In genomic region chr1:180233191-180234011, GRCh38 we compare ENCODE assay signal across 16 cellular contexts. TPM values are rescaled to one million over a fixed set of nuclear protein-coding genes. Genes with fewer than 3 reads are reported as not detected.
DNase-seq lines count a peak whose midpoint lies in the region; ATAC-seq and TF ChIP-seq lines count a peak whose summit lies in the region.
"Had no signal": no experiment of that assay in that cellular context is flagged by ENCODE, and none has a peak within 500 bp of the region (broad histone marks: within the 10 kb centered on the region; RNA-seq: fewer than 3 reads in every experiment).

No MANE protein-coding gene starts in this region.

- H3K4me3 ChIP-seq in H7 (ENCODE audit: insufficient read depth, low read depth, low read length) (no peak overlapping the region), psoas muscle (peak overlapping the region; percentile 18), gastroesophageal sphincter (no peak overlapping the region)
- H3K4me3 ChIP-seq: SJSA1, vagina had no signal

- H3K27ac ChIP-seq in psoas muscle: no peak overlapping the region
- no peak overlapping the region for H3K27ac ChIP-seq in gastroesophageal sphincter
- H3K27ac ChIP-seq: SJSA1, vagina had no signal

- H3K4me3 Mint-ChIP-seq in glutamatergic neuron (ENCODE audit: unreplicated experiment): peak overlapping the region; percentile 42
- H3K4me3 Mint-ChIP-seq: natural killer cell treated with Interleukin-12 subunit alpha and Interleukin-12 subunit beta and Interleukin-15 and Interleukin-18, amount 100 ng/mL, for 72 hours had no signal

- in situ Hi-C loops in GM13977 (cut with MboI; ENCODE audit: low pct_unique_long_range_greater_than_20kb, low sequenced_read_pairs, unreplicated experiment): no loop called here

- TF ChIP-seq CTCF in glutamatergic neuron (IDR thresholded peaks at IDR 0.05; ENCODE audit: partially characterized antibody, unreplicated experiment) (no peak), psoas muscle (IDR thresholded peaks at IDR 0.05) (no peak), GM13977 (IDR thresholded peaks at IDR 0.05; ENCODE audit: extremely low read depth, insufficient read depth, missing control alignments) (no peak), gastroesophageal sphincter (IDR thresholded peaks at IDR 0.05) (no peak)

- H3K9me3 Mint-ChIP-seq in glutamatergic neuron (ENCODE audit: unreplicated experiment): peaks cover 8% of the 10 kb centered on the region
- H3K9me3 Mint-ChIP-seq: natural killer cell treated with Interleukin-12 subunit alpha and Interleukin-12 subunit beta and Interleukin-15 and Interleukin-18, amount 100 ng/mL, for 72 hours; stimulated activated naive CD8-positive, alpha-beta T cell treated with anti-CD3 and anti-CD28 coated beads, Interleukin-15, Interleukin-2, amounts not matched to agents 100 ng/mL and 50 ng/mL, for 24 hours had no signal

- H3K4me1 ChIP-seq in psoas muscle (peaks cover 41% of the 10 kb centered on the region), gastroesophageal sphincter (peaks cover 0 to 74% (median 56%) of the 10 kb centered on the region in 3 donors)

- intact Hi-C loops in psoas muscle (cut with DNase I): no loop called here

- H3K36me3 ChIP-seq in H7 (replicated peaks; ENCODE audit: control insufficient read depth, insufficient read depth, low read length) (no peaks in the 10 kb centered on the region), psoas muscle (ENCODE audit: insufficient read depth in 1 of 2, low read depth in 1 of 2) (no peaks in the 10 kb centered on the region), gastroesophageal sphincter (no peaks in the 10 kb centered on the region)
- H3K36me3 ChIP-seq: SJSA1, vagina had no signal

- no peak overlapping the region for H3K27ac Mint-ChIP-seq in glutamatergic neuron (ENCODE audit: unreplicated experiment)
- H3K27ac Mint-ChIP-seq: natural killer cell treated with Interleukin-12 subunit alpha and Interleukin-12 subunit beta and Interleukin-15 and Interleukin-18, amount 100 ng/mL, for 72 hours; stimulated activated naive CD8-positive, alpha-beta T cell treated with anti-CD3 and anti-CD28 coated beads, Interleukin-15, Interleukin-2, amounts not matched to agents 100 ng/mL and 50 ng/mL, for 24 hours had no signal

- ATAC-seq in psoas muscle: no peak
- no peak for ATAC-seq in gastroesophageal sphincter
- no peak for ATAC-seq in HG03196 (IDR thresholded peaks at IDR 0.05; ENCODE audit: unreplicated experiment)
- ATAC-seq: natural killer cell treated with Interleukin-12 subunit alpha and Interleukin-12 subunit beta and Interleukin-15 and Interleukin-18, amount 100 ng/mL, for 72 hours had no signal

- no peak for TF ChIP-seq POLR2A in gastroesophageal sphincter (IDR thresholded peaks at IDR 0.05)

- H3K27me3 Mint-ChIP-seq in glutamatergic neuron (ENCODE audit: unreplicated experiment): peaks cover 42% of the 10 kb centered on the region

- H3K27me3 ChIP-seq in H7 (ENCODE audit: control insufficient read depth, insufficient read depth, low read length): peaks cover 95% of the 10 kb centered on the region
- H3K27me3 ChIP-seq in psoas muscle (ENCODE audit: insufficient read depth in 3 of 3, low read length in 2 of 3): peaks cover 0 to 99% (median 63%) of the 10 kb centered on the region in 3 donors
- H3K27me3 ChIP-seq in gastroesophageal sphincter: peaks cover 100% of the 10 kb centered on the region

- DNase-seq in activated T-cell treated with anti-CD3 and anti-CD28 coated beads, Interleukin-2, amount 50 U/mL, for 48 hours: peak; percentile 26 to 29
- DNase-seq in activated T-cell treated with anti-CD3 and anti-CD28 coated beads for 4 hours (no peak), H7 (peak; percentile 65), glutamatergic neuron (no peak), psoas muscle (no peak), GM13977 (ENCODE audit: low spot score) (no peak)
- DNase-seq: activated CD8-positive, alpha-beta memory T cell treated with anti-CD3 and anti-CD28 coated beads, Interleukin-2, amount 50 U/mL, for 48 hours; amniotic stem cell; NCI-H1092; NCI-H226 had no signal

- WGBS in psoas muscle, 3 donors: 2 to 4% (median 3%) methylated on average over 67 to 71 of the region's 71 CpGs
- 0% methylated on average over 2 to 11 of the region's 71 CpGs for WGBS in gastroesophageal sphincter (ENCODE audit: low coverage in 1 of 2), 2 donors

- peaks cover 18% of the 10 kb centered on the region for H3K4me1 Mint-ChIP-seq in glutamatergic neuron (ENCODE audit: low read depth, unreplicated experiment)

- H3K36me3 Mint-ChIP-seq in glutamatergic neuron (ENCODE audit: unreplicated experiment): no peaks in the 10 kb centered on the region
- H3K36me3 Mint-ChIP-seq: natural killer cell treated with Interleukin-12 subunit alpha and Interleukin-12 subunit beta and Interleukin-15 and Interleukin-18, amount 100 ng/mL, for 72 hours had no signal

- no peak for TF ChIP-seq EP300 in gastroesophageal sphincter (IDR thresholded peaks at IDR 0.05)

- H3K9me3 ChIP-seq in psoas muscle: no peaks in the 10 kb centered on the region
- H3K9me3 ChIP-seq in gastroesophageal sphincter: no peaks in the 10 kb centered on the region
- H3K9me3 ChIP-seq: vagina had no signal

RNA-seq across cellular contexts. Expression of gene LHX4, which starts 3.3 kb away (rescaled TPM):
- total RNA-seq in H7 (2014; rRNA removed; shearing (Covaris generic)): 1.1 and 2.7 TPM in 2 replicates
- total RNA-seq in glutamatergic neuron (ENCODE audit: unreplicated experiment) (2.1 TPM), psoas muscle (not detected), gastroesophageal sphincter (not detected)
- under 1 TPM in 2 of 3 donors, not detected in 1; 0.01 to 0.04 TPM for polyA plus RNA-seq in psoas muscle
- total RNA-seq: natural killer cell treated with Interleukin-12 subunit alpha and Interleukin-12 subunit beta and Interleukin-15 and Interleukin-18, amount 100 ng/mL, for 72 hours had no signal

Comparison
In these comparisons a context has a peak if more than half of its experiments do, and no peak if none do; other contexts are left out.
1. DNase-seq: peak in activated T-cell treated with anti-CD3 and anti-CD28 coated beads, Interleukin-2, amount 50 U/mL, for 48 hours (2 of 2) and H7 (single experiment); none in activated T-cell treated with anti-CD3 and anti-CD28 coated beads for 4 hours (single experiment), glutamatergic neuron (single experiment), psoas muscle (0 of 2) and GM13977 (single experiment).